Comparison of ENCODE assay signal across 10 cellular contexts in the genomic region with DNA sequence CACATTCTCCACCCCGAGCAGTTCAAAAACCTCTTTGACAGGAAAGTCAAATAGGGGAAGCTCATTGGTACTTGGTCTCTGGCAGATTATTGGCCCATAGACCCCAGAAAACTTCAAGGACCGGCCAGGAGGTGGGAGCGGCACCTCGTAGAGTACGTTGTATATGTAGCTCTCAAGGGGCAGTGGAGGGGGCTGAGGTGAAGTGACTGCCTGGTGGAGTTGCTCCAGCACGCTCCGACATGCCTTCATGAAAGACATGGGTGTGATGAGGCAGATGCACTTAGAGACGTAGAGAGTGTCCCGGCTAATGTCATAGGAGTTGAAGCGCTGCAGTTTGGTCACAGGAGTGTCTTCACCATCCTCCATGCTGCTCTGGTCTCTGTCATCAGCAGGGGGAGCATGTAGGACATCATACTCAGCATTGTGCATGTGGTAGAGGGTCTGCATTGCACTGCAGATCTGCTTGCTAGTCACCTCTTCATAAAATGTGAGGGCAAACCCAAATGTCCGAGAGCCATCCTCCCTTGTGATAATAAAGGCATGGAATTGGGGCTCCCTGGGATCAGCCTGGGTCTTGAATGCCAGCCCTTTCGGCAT.
DNase-seq lines count a peak whose midpoint lies in the region; ATAC-seq and TF ChIP-seq lines count a peak whose summit lies in the region.
"Had no signal": no experiment of that assay in that cellular context is flagged by ENCODE, and none has a peak within 500 bp of the region (broad histone marks: within the 10 kb centered on the region; RNA-seq: fewer than 3 reads in every experiment).

No MANE protein-coding gene starts in this region.

- no peak overlapping the region for H3K4me3 Mint-ChIP-seq in activated naive CD4-positive, alpha-beta T cell treated with anti-CD3 and anti-CD28 coated beads for 36 hours
- H3K4me3 Mint-ChIP-seq in stimulated activated naive CD8-positive, alpha-beta T cell treated with anti-CD3 and anti-CD28 coated beads, Interleukin-15, amount 100 ng/mL, for 72 hours: no peak overlapping the region

- POLR2A ChIA-PET in PC-3 (lab: Charles Lee; ENCODE audit: unreplicated experiment): no interaction called here

- H3K4me3 ChIP-seq in PC-3 (ENCODE audit: low read length): no peak overlapping the region
- H3K4me3 ChIP-seq: colonic mucosa, GM23248 had no signal

- ATAC-seq in PC-3 (no peak), HG02870 (IDR thresholded peaks at IDR 0.05; ENCODE audit: unreplicated experiment) (no peak)
- ATAC-seq in stimulated activated naive CD8-positive, alpha-beta T cell treated with anti-CD3 and anti-CD28 coated beads, Interleukin-15, amount 100 ng/mL, for 72 hours: peak; percentile 37

- no peaks in the 10 kb centered on the region for H3K4me1 ChIP-seq in PC-3 (ENCODE audit: insufficient read depth, low read length)
- H3K4me1 ChIP-seq: colonic mucosa had no signal

- no peaks in the 10 kb centered on the region for H3K9me2 ChIP-seq in PC-3 (replicated peaks; ENCODE audit: low read length)

- no peaks in the 10 kb centered on the region for H3F3A ChIP-seq in PC-3 (ENCODE audit: low read length, unreplicated experiment)

- no peak overlapping the region for H2AFZ ChIP-seq in PC-3 (ENCODE audit: low read length)
- H2AFZ ChIP-seq: GM23248 had no signal

- H3K27me3 Mint-ChIP-seq in activated naive CD4-positive, alpha-beta T cell treated with anti-CD3 and anti-CD28 coated beads for 36 hours (ENCODE audit: low read depth): no peaks in the 10 kb centered on the region
- no peaks in the 10 kb centered on the region for H3K27me3 Mint-ChIP-seq in stimulated activated naive CD8-positive, alpha-beta T cell treated with anti-CD3 and anti-CD28 coated beads, Interleukin-15, amount 100 ng/mL, for 72 hours

- H3K9me3 ChIP-seq in PC-3 (ENCODE audit: low read length): no peaks in the 10 kb centered on the region
- H3K9me3 ChIP-seq: colonic mucosa had no signal

- TF ChIP-seq CTCF in PC-3 (conservative IDR thresholded peaks at IDR 0.05; ENCODE audit: low read depth, low read length): 0 out of 2 replicates have a peak, but pooled peaks have one; percentile 19

- no peak overlapping the region for H3K9ac ChIP-seq in PC-3 (ENCODE audit: low read length)
- H3K9ac ChIP-seq: GM23248 had no signal

- peaks cover 11% of the 10 kb centered on the region for H3K79me2 ChIP-seq in PC-3 (ENCODE audit: low read length)

- no peak overlapping the region for H3K27ac Mint-ChIP-seq in activated naive CD4-positive, alpha-beta T cell treated with anti-CD3 and anti-CD28 coated beads for 36 hours
- no peak overlapping the region for H3K27ac Mint-ChIP-seq in stimulated activated naive CD8-positive, alpha-beta T cell treated with anti-CD3 and anti-CD28 coated beads, Interleukin-15, amount 100 ng/mL, for 72 hours

- peaks cover 13% of the 10 kb centered on the region for H3K36me3 Mint-ChIP-seq in activated naive CD4-positive, alpha-beta T cell treated with anti-CD3 and anti-CD28 coated beads for 36 hours (ENCODE audit: low read depth)

- intact Hi-C loops in activated naive CD4-positive, alpha-beta T cell treated with anti-CD3 and anti-CD28 coated beads for 36 hours (cut with micrococcal nuclease): no loop called here
- intact Hi-C loops in PC-3 (cut with micrococcal nuclease): no loop called here

- BruUV-seq in PC-3 (replicated peaks; lab: Mats Ljungman, UMichigan): no TSS peak

- DNase-seq in activated naive CD4-positive, alpha-beta T cell treated with anti-CD3 and anti-CD28 coated beads for 36 hours: peak; percentile 34
- no peak for DNase-seq in activated naive CD4-positive, alpha-beta T cell treated with anti-CD3 and anti-CD28 coated beads, Interleukin-2, amount 50 U/mL, for 16 hours
- DNase-seq in PC-3: no peak
- peak; percentile 78 for DNase-seq in globus pallidus (ENCODE audit: low spot score)
- DNase-seq in stimulated activated naive CD8-positive, alpha-beta T cell treated with anti-CD3 and anti-CD28 coated beads, Interleukin-15, amount 100 ng/mL, for 72 hours: no peak
- no peak for DNase-seq in SW 1271 (lab: John Stamatoyannopoulos, UW)
- no peak for DNase-seq in NCI-H1694 (lab: John Stamatoyannopoulos, UW)
- DNase-seq: colonic mucosa, GM23248 had no signal

- no peak overlapping the region for H3K27ac ChIP-seq in PC-3 (ENCODE audit: low read length)
- H3K27ac ChIP-seq: colonic mucosa, GM23248 had no signal

- H4K20me1 ChIP-seq in PC-3 (ENCODE audit: low read length): no peaks in the 10 kb centered on the region

- H3K27me3 ChIP-seq in PC-3 (ENCODE audit: low read length): no peaks in the 10 kb centered on the region
- H3K27me3 ChIP-seq: colonic mucosa had no signal

- 0 out of 2 replicates have a peak, but pooled peaks cover 3% of the 10 kb centered on the region for H3K36me3 ChIP-seq in PC-3 (ENCODE audit: low read depth, low read length)
- H3K36me3 ChIP-seq: colonic mucosa had no signal

- H3K9me3 Mint-ChIP-seq in activated naive CD4-positive, alpha-beta T cell treated with anti-CD3 and anti-CD28 coated beads for 36 hours: no peaks in the 10 kb centered on the region
- no peaks in the 10 kb centered on the region for H3K9me3 Mint-ChIP-seq in stimulated activated naive CD8-positive, alpha-beta T cell treated with anti-CD3 and anti-CD28 coated beads, Interleukin-15, amount 100 ng/mL, for 72 hours

- CTCF ChIA-PET in activated naive CD4-positive, alpha-beta T cell treated with anti-CD3 and anti-CD28 coated beads for 36 hours (lab: Charles Lee): interaction anchor here (0.5 to 0.6 kb wide), 3 partner anchors 16 to 288 kb away, joined by 3 to 5 read pairs (median 4); no protein-coding TSS in a partner anchor
- CTCF ChIA-PET in PC-3 (lab: Charles Lee): no interaction called here

- H3K4me2 ChIP-seq in PC-3 (ENCODE audit: low read length): no peak overlapping the region

- peaks cover 33% of the 10 kb centered on the region for H3K4me1 Mint-ChIP-seq in activated naive CD4-positive, alpha-beta T cell treated with anti-CD3 and anti-CD28 coated beads for 36 hours (ENCODE audit: low read depth)
- peaks cover 42% of the 10 kb centered on the region for H3K4me1 Mint-ChIP-seq in stimulated activated naive CD8-positive, alpha-beta T cell treated with anti-CD3 and anti-CD28 coated beads, Interleukin-15, amount 100 ng/mL, for 72 hours

Comparison
In these comparisons a context has a peak if more than half of its experiments do, and no peak if none do; other contexts are left out.
1. DNase-seq: peak in activated naive CD4-positive, alpha-beta T cell treated with anti-CD3 and anti-CD28 coated beads for 36 hours (single experiment) and globus pallidus (single experiment); none in activated naive CD4-positive, alpha-beta T cell treated with anti-CD3 and anti-CD28 coated beads, Interleukin-2, amount 50 U/mL, for 16 hours (single experiment), PC-3 (single experiment), stimulated activated naive CD8-positive, alpha-beta T cell treated with anti-CD3 and anti-CD28 coated beads, Interleukin-15, amount 100 ng/mL, for 72 hours (0 of 2), SW 1271 (0 of 2) and NCI-H1694 (single experiment).